31 cellular contexts compared by ENCODE assay signal in genomic region chr12:21725731-21726130, GRCh38.
"Had no signal": no experiment of that assay in that cellular context is flagged by ENCODE, and none has a peak within 500 bp of the region (broad histone marks: within the 10 kb centered on the region; RNA-seq: fewer than 3 reads in every experiment).

No MANE protein-coding gene starts in this region.

- H3K9me3 Mint-ChIP-seq: activated CD4-positive, alpha-beta memory T cell treated with anti-CD3 and anti-CD28 coated beads for 36 hours; activated CD4-positive, alpha-beta T cell treated with anti-CD3 and anti-CD28 coated beads, Interleukin-2, amount 10 ng/mL, durations not matched to agents 24 days and 14 days; activated T-helper 1 cell treated with anti-CD3 and anti-CD28 coated beads, Interleukin-12 subunit alpha, Interleukin-12 subunit beta, Interleukin-2, Interleukin-4 antibody, amounts not matched to agents 30 ng/mL and 10 ng/mL and 1 ng/mL, durations not matched to agents 14 hours and 24 hours and 36 hours; activated T-helper 2 cell treated with anti-CD3 and anti-CD28 coated beads, Interferon-gamma antibody, Interleukin-2, Interleukin-4, amounts not matched to agents 10 μg/mL and 5 μg/mL and 100 μg/mL, durations not matched to agents 14 hours and 24 hours and 36 hours; brain; central memory CD8-positive, alpha-beta T cell; dendritic cell treated with granulocyte-macrophage colony-stimulating factor and Interleukin-4, amounts not matched to agents 40 ng/mL and 50 ng/mL, for 4 days; endodermal cell had no signal

- H3K27ac Mint-ChIP-seq: activated CD4-positive, alpha-beta memory T cell treated with anti-CD3 and anti-CD28 coated beads for 36 hours; activated CD4-positive, alpha-beta T cell treated with anti-CD3 and anti-CD28 coated beads for 36 hours; activated CD4-positive, alpha-beta T cell treated with anti-CD3 and anti-CD28 coated beads, Interleukin-2, amount 10 ng/mL, durations not matched to agents 24 days and 14 days; activated CD8-positive, alpha-beta memory T cell treated with anti-CD3 and anti-CD28 coated beads, Interleukin-2, amount 10 ng/mL, durations not matched to agents 7 days and 5 days; activated CD8-positive, alpha-beta T cell treated with anti-CD3 and anti-CD28 coated beads, Interleukin-2, amount 10 ng/mL, durations not matched to agents 7 days and 5 days; activated naive CD8-positive, alpha-beta T cell; activated T-helper 1 cell treated with anti-CD3 and anti-CD28 coated beads, Interleukin-12 subunit alpha, Interleukin-12 subunit beta, Interleukin-2, Interleukin-4 antibody, amounts not matched to agents 30 ng/mL and 10 ng/mL and 1 ng/mL, durations not matched to agents 14 hours and 24 hours and 36 hours; activated T-helper 2 cell treated with anti-CD3 and anti-CD28 coated beads, Interferon-gamma antibody, Interleukin-2, Interleukin-4, amounts not matched to agents 10 μg/mL and 5 μg/mL and 100 μg/mL, durations not matched to agents 14 hours and 24 hours and 36 hours; brain; dendritic cell treated with granulocyte-macrophage colony-stimulating factor and Interleukin-4, amounts not matched to agents 40 ng/mL and 50 ng/mL, for 4 days; endodermal cell had no signal

- H3K27ac ChIP-seq: coronary artery, dorsolateral prefrontal cortex, foreskin keratinocyte, gastrocnemius medialis, heart left ventricle had no signal

- H3K4me3 Mint-ChIP-seq: activated CD4-positive, alpha-beta memory T cell treated with anti-CD3 and anti-CD28 coated beads for 36 hours; activated CD4-positive, alpha-beta T cell treated with anti-CD3 and anti-CD28 coated beads for 36 hours; activated CD4-positive, alpha-beta T cell treated with anti-CD3 and anti-CD28 coated beads, Interleukin-2, amount 10 ng/mL, durations not matched to agents 24 days and 14 days; activated CD8-positive, alpha-beta memory T cell treated with anti-CD3 and anti-CD28 coated beads, Interleukin-2, amount 10 ng/mL, durations not matched to agents 7 days and 5 days; activated CD8-positive, alpha-beta T cell treated with anti-CD3 and anti-CD28 coated beads, Interleukin-2, amount 10 ng/mL, durations not matched to agents 7 days and 5 days; activated naive CD8-positive, alpha-beta T cell; activated T-helper 1 cell treated with anti-CD3 and anti-CD28 coated beads, Interleukin-12 subunit alpha, Interleukin-12 subunit beta, Interleukin-2, Interleukin-4 antibody, amounts not matched to agents 30 ng/mL and 10 ng/mL and 1 ng/mL, durations not matched to agents 14 hours and 24 hours and 36 hours; brain; central memory CD8-positive, alpha-beta T cell; dendritic cell treated with granulocyte-macrophage colony-stimulating factor and Interleukin-4, amounts not matched to agents 40 ng/mL and 50 ng/mL, for 4 days; endodermal cell had no signal

- H3K36me3 Mint-ChIP-seq: activated CD4-positive, alpha-beta memory T cell treated with anti-CD3 and anti-CD28 coated beads for 36 hours; activated CD8-positive, alpha-beta memory T cell treated with anti-CD3 and anti-CD28 coated beads, Interleukin-2, amount 10 ng/mL, durations not matched to agents 7 days and 5 days; activated naive CD8-positive, alpha-beta T cell; brain had no signal

- H3K27me3 Mint-ChIP-seq: dendritic cell treated with granulocyte-macrophage colony-stimulating factor and Interleukin-4, amounts not matched to agents 40 ng/mL and 50 ng/mL, for 4 days had no signal

- H3K36me3 ChIP-seq: gastrocnemius medialis, heart left ventricle had no signal

- H3K4me3 ChIP-seq: coronary artery, dorsolateral prefrontal cortex, gastrocnemius medialis, heart left ventricle had no signal

- H3K4me1 Mint-ChIP-seq: activated CD4-positive, alpha-beta T cell treated with anti-CD3 and anti-CD28 coated beads for 36 hours; activated CD4-positive, alpha-beta T cell treated with anti-CD3 and anti-CD28 coated beads, Interleukin-2, amount 10 ng/mL, durations not matched to agents 24 days and 14 days; activated CD8-positive, alpha-beta memory T cell treated with anti-CD3 and anti-CD28 coated beads, Interleukin-2, amount 10 ng/mL, durations not matched to agents 7 days and 5 days; brain; central memory CD8-positive, alpha-beta T cell; endodermal cell had no signal

- ATAC-seq: activated CD4-positive, alpha-beta T cell treated with anti-CD3 and anti-CD28 coated beads for 36 hours; activated CD8-positive, alpha-beta memory T cell treated with anti-CD3 and anti-CD28 coated beads, Interleukin-2, amount 10 ng/mL, durations not matched to agents 7 days and 5 days; activated CD8-positive, alpha-beta T cell treated with anti-CD3 and anti-CD28 coated beads, Interleukin-2, amount 10 ng/mL, durations not matched to agents 7 days and 5 days; esophagus mucosa; foreskin keratinocyte; gastrocnemius medialis; heart left ventricle had no signal

- H3K27me3 ChIP-seq: foreskin keratinocyte, gastrocnemius medialis, heart left ventricle had no signal

- DNase-seq: activated CD4-positive, alpha-beta memory T cell treated with anti-CD3 and anti-CD28 coated beads for 36 hours; activated CD4-positive, alpha-beta T cell treated with anti-CD3 and anti-CD28 coated beads for 36 hours; activated CD4-positive, alpha-beta T cell treated with anti-CD3 and anti-CD28 coated beads, Interleukin-2, amount 10 ng/mL, durations not matched to agents 24 days and 14 days; activated CD4-positive, CD25-positive, alpha-beta regulatory T cell; activated CD4-positive, CD25-positive, alpha-beta regulatory T cell treated with anti-CD3 and anti-CD28 coated beads, Interleukin-2, amount 50 U/mL, for 72 hours; activated CD8-positive, alpha-beta memory T cell treated with anti-CD3 and anti-CD28 coated beads, Interleukin-2, amount 10 ng/mL, durations not matched to agents 7 days and 5 days; activated CD8-positive, alpha-beta memory T cell treated with anti-CD3 and anti-CD28 coated beads, Interleukin-2, amount 50 U/mL, for 4 hours; activated CD8-positive, alpha-beta T cell treated with anti-CD3 and anti-CD28 coated beads, Interleukin-2, amount 10 ng/mL, durations not matched to agents 7 days and 5 days; activated gamma-delta T cell; activated naive CD4-positive, alpha-beta T cell treated with anti-CD3 and anti-CD28 coated beads, Interleukin-2, amount 50 U/mL, for 16 hours; activated naive CD4-positive, alpha-beta T cell treated with Interleukin-2 at 50 U/mL for 16 hours; activated T-cell treated with anti-CD3 and anti-CD28 coated beads, Interleukin-2, amount 50 U/mL, for 1 hour; activated T-cell treated with anti-CD3 and anti-CD28 coated beads, Interleukin-2, amount 50 U/mL, for 48 hours; amygdala; aorta; dorsolateral prefrontal cortex; effector memory CD4-positive, alpha-beta T cell; endodermal cell; foreskin keratinocyte; gastrocnemius medialis; glutamatergic neuron; heart left ventricle; T-helper 2 cell had no signal
